Comparison of ENCODE assay signal across 7 cellular contexts in the genomic region with DNA sequence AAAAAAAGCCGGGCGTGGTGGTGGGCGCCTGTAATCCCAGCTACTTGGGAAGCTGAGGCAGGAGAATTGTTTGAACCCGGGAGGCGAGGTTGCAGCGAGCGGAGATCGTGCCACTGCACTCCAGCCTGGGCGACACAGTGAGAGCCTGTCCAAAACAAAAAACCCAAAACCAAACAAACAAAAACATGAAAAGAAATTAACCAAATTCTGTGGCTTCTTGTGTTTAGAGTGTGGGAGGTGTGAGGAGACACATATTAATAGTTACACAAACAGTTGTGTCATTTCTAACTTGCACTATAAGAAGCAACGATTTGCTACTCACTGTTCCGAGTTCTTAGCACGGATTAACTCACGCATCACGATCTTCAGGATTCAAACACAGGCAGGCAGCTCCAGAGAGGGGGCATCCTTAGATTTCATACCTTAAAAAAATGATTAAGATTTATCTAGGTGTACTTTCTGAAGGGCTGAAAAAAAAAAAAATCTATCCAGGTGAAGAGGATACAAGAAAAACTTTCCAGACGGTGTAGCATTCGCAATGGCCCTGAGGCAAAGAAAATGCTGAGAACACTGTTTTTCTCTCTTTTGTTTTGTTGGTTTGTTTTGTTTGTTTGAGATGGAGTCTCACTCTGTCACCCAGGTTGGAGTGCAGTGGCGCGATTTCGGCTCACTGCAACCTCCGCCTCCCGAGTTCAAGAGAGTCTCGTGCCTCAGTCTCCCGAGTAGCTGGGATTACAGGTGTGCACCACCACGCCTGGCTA. TPM values are rescaled to one million over a fixed set of nuclear protein-coding genes. Genes with fewer than 3 reads are reported as not detected.
DNase-seq lines count a peak whose midpoint lies in the region; ATAC-seq and TF ChIP-seq lines count a peak whose summit lies in the region.

No MANE protein-coding gene starts in this region.

- TF ChIP-seq POLR2A in breast epithelium (IDR thresholded peaks at IDR 0.05) = no peak

- intact Hi-C loops in breast epithelium (cut with DNase I; ENCODE audit: low total_unique reads) = no loop called here

- peak; percentile 70 for ATAC-seq in GM19023 (IDR thresholded peaks at IDR 0.05; ENCODE audit: unreplicated experiment)

- H3K9me3 ChIP-seq in HUES48 (ENCODE audit: control insufficient read depth, insufficient read depth, low read length) (no peaks in the 10 kb centered on the region), breast epithelium (no peaks in the 10 kb centered on the region), muscle layer of colon (ENCODE audit: low read length) (no peaks in the 10 kb centered on the region)

- peak overlapping the region; percentile 97 for H3K27ac ChIP-seq in HUES48 (ENCODE audit: low read depth, low read length)
- H3K27ac ChIP-seq in breast epithelium = peak overlapping the region in 1 of 2 donors; percentile 97
- H3K27ac ChIP-seq in muscle layer of colon (ENCODE audit: low read depth, low read length) = peak overlapping the region; percentile 81

- DNase-seq in breast epithelium (ENCODE audit: low spot score in 2 of 2) (no peak), HPDE6-E6E7 (ENCODE audit: extremely low spot score) (no peak), DMS79 treated with DMSO at 0.1 percent for 48 hours (lab: John Stamatoyannopoulos, UW) (no peak), epidermal melanocyte (ENCODE audit: insufficient read length, low spot score) (no peak)

- H3K4me1 ChIP-seq in HUES48 (ENCODE audit: control insufficient read depth, insufficient read depth, low read length) (no peaks in the 10 kb centered on the region), breast epithelium (no peaks in the 10 kb centered on the region), muscle layer of colon (ENCODE audit: insufficient read depth, low read length) (peaks cover 12% of the 10 kb centered on the region)

- H3K4me3 ChIP-seq in HUES48 (ENCODE audit: low read depth, low read length) (peak overlapping the region; percentile 97), breast epithelium (peak overlapping the region; percentile 88 to 98 (median 97)), muscle layer of colon (ENCODE audit: low read depth in 1 of 2, low read length in 2 of 2) (peak overlapping the region; percentile 91 to 100)

- TF ChIP-seq CTCF in breast epithelium (IDR thresholded peaks at IDR 0.05) = no peak

- no peak overlapping the region for H3K9ac ChIP-seq in HUES48 (ENCODE audit: low read depth, low read length)
- peak overlapping the region; percentile 3 for H3K9ac ChIP-seq in muscle layer of colon (ENCODE audit: low read length)

- H3K36me3 ChIP-seq in HUES48 (ENCODE audit: control insufficient read depth, insufficient read depth, low read length) = no peaks in the 10 kb centered on the region
- H3K36me3 ChIP-seq in breast epithelium = no peaks in the 10 kb centered on the region
- H3K36me3 ChIP-seq in muscle layer of colon (ENCODE audit: insufficient read depth, low read length) = no peaks in the 10 kb centered on the region

- no peaks in the 10 kb centered on the region for H3K27me3 ChIP-seq in HUES48 (ENCODE audit: control insufficient read depth, insufficient read depth, low read length)
- no peaks in the 10 kb centered on the region for H3K27me3 ChIP-seq in breast epithelium
- no peaks in the 10 kb centered on the region for H3K27me3 ChIP-seq in muscle layer of colon (ENCODE audit: control insufficient read depth in 1 of 2, insufficient read depth in 2 of 2, low read length in 2 of 2)

RNA-seq across cellular contexts. Expression of a gene that starts 0.7 kb away (rescaled TPM):
- total RNA-seq in breast epithelium = 10 to 100 TPM; 31.7 to 42.4 (median 39.0) TPM

RNA-seq across cellular contexts. Expression of a gene that starts 25.4 kb away (rescaled TPM):
- total RNA-seq in breast epithelium = 10 to 100 TPM in 2 of 3 donors, 1 to 10 TPM in 1; 9.9 to 31.2 (median 28.2) TPM

RNA-seq across cellular contexts. Expression of a gene that starts 35.0 kb away (rescaled TPM):
- 10 to 100 TPM; 31.8 to 52.8 (median 49.5) TPM for total RNA-seq in breast epithelium

RNA-seq across cellular contexts. Expression of a gene that starts 42.1 kb away (rescaled TPM):
- total RNA-seq in breast epithelium = 10 to 100 TPM; 26.9 to 45.3 (median 44.2) TPM

RNA-seq across cellular contexts. Expression of a gene that starts 47.7 kb away (rescaled TPM):
- total RNA-seq in breast epithelium = 10 to 100 TPM; 46.9 to 62.8 (median 60.3) TPM
